In genomic region chr1:62612770-62613169, GRCh38 we compare ENCODE assay signal across 26 cellular contexts. TPM values are rescaled to one million over a fixed set of nuclear protein-coding genes. Genes with fewer than 3 reads are reported as not detected.
DNase-seq lines count a peak whose midpoint lies in the region; ATAC-seq, FAIRE-seq and TF ChIP-seq lines count a peak whose summit lies in the region.
"Had no signal": no experiment of that assay in that cellular context is flagged by ENCODE, and none has a peak within 500 bp of the region (broad histone marks: within the 10 kb centered on the region; RNA-seq: fewer than 3 reads in every experiment).

No MANE protein-coding gene starts in this region.

- no peak for DNase-seq in D721Med (ENCODE audit: insufficient read length, low spot score)
- no peak for DNase-seq in OCI-LY7 (ENCODE audit: low spot score)
- no peak for DNase-seq in naive B cell
- DNase-seq in ovary, result no peak
- no peak for DNase-seq in NCI-H510A treated with DMSO at 0.1 percent for 48 hours (lab: John Stamatoyannopoulos, UW)
- DNase-seq: CD4-positive, CD25-positive, alpha-beta regulatory T cell; COR-L47; DMS 273 treated with DMSO at 0.1 percent for 48 hours; DMS79 treated with DMSO at 0.1 percent for 48 hours; NCI-H1092; NCI-H1436 treated with DMSO at 0.1 percent for 48 hours; NCI-H1930; NCI-H2227 treated with DMSO at 0.1 percent for 48 hours; NCI-H524; NCI-H774; NK-92 treated with Interleukin-12 subunit alpha and Interleukin-12 subunit beta, amount 100 ng/mL, for 24 hours had no signal

- BruUV-seq in OCI-LY7 (replicated peaks; lab: Mats Ljungman, UMichigan), result no TSS peak

- no peaks in the 10 kb centered on the region for H4K20me1 ChIP-seq in OCI-LY7 (ENCODE audit: insufficient read depth, low read length)

- H3K27ac Mint-ChIP-seq in naive B cell, result no peak overlapping the region
- H3K27ac Mint-ChIP-seq: CD4-positive, CD25-positive, alpha-beta regulatory T cell had no signal

- no peaks in the 10 kb centered on the region for H3K79me2 ChIP-seq in OCI-LY7 (ENCODE audit: insufficient read depth, low read depth, low read length)

- H3K4me3 Mint-ChIP-seq in naive B cell, result peak overlapping the region in 6 of 8 donors; percentile 23 to 82 (median 65)
- H3K4me3 Mint-ChIP-seq: CD4-positive, CD25-positive, alpha-beta regulatory T cell had no signal

- no peaks in the 10 kb centered on the region for H3K27me3 Mint-ChIP-seq in naive B cell
- H3K27me3 Mint-ChIP-seq: CD4-positive, CD25-positive, alpha-beta regulatory T cell had no signal

- no peak overlapping the region for H2AFZ ChIP-seq in OCI-LY7 (ENCODE audit: low read length)

- TF ChIP-seq POLR2A in ovary (IDR thresholded peaks at IDR 0.05), result no peak

- H3K4me3 ChIP-seq in OCI-LY7 (ENCODE audit: low read depth, low read length, poor library complexity, severe bottlenecking) (peak overlapping the region; percentile 35), ovary (no peak overlapping the region)
- H3K4me3 ChIP-seq: K562, SJSA1 had no signal

- no peak for TF ChIP-seq EP300 in ovary (IDR thresholded peaks at IDR 0.05)

- no peaks in the 10 kb centered on the region for H3K9me3 ChIP-seq in OCI-LY7 (ENCODE audit: low read length)
- no peaks in the 10 kb centered on the region for H3K9me3 ChIP-seq in ovary
- H3K9me3 ChIP-seq: SJSA1 had no signal

- H3K9me2 ChIP-seq in OCI-LY7 (ENCODE audit: insufficient read depth, low read length), result no peaks in the 10 kb centered on the region

- peak; percentile 76 for FAIRE-seq in D721Med (lab: Jason Lieb, UNC)
- FAIRE-seq: H54, K562 had no signal

- ATAC-seq in GM18517 (IDR thresholded peaks at IDR 0.05; ENCODE audit: unreplicated experiment) (peak; percentile 11), naive B cell (ENCODE audit: low read depth in 2 of 2) (no peak), GM19463 (IDR thresholded peaks at IDR 0.05; ENCODE audit: unreplicated experiment) (no peak)
- ATAC-seq: K562, Right ventricle myocardium inferior had no signal

- TF ChIP-seq CTCF in D721Med (IDR thresholded peaks at IDR 0.05; ENCODE audit: insufficient read depth, missing control alignments) (no peak), OCI-LY7 (conservative IDR thresholded peaks at IDR 0.05; ENCODE audit: low read length) (no peak), ovary (IDR thresholded peaks at IDR 0.05) (no peak)

- CTCF ChIA-PET in OCI-LY7 (lab: Charles Lee; ENCODE audit: unreplicated experiment), result no interaction called here

- H3K36me3 ChIP-seq in OCI-LY7 (ENCODE audit: insufficient read depth, low read length) (no peaks in the 10 kb centered on the region), ovary (no peaks in the 10 kb centered on the region)

- H3K27me3 ChIP-seq in ovary, result no peaks in the 10 kb centered on the region
- H3K27me3 ChIP-seq: SJSA1 had no signal

- peaks cover 0 to 15% of the 10 kb centered on the region in 2 donors for H3K36me3 Mint-ChIP-seq in naive B cell
- H3K36me3 Mint-ChIP-seq: CD4-positive, CD25-positive, alpha-beta regulatory T cell had no signal

- H3K4me1 Mint-ChIP-seq in naive B cell, result peaks cover 13 to 22% (median 18%) of the 10 kb centered on the region in 3 donors
- H3K4me1 Mint-ChIP-seq: CD4-positive, CD25-positive, alpha-beta regulatory T cell had no signal

- H3K27ac ChIP-seq in OCI-LY7 (ENCODE audit: low read depth, low read length, poor library complexity, severe bottlenecking) (peak overlapping the region; percentile 25), ovary (no peak overlapping the region)
- H3K27ac ChIP-seq: SJSA1 had no signal

- intact Hi-C loops in OCI-LY7 (cut with micrococcal nuclease; ENCODE audit: unreplicated experiment) (no loop called here), ovary (cut with DNase I) (no loop called here)

- POLR2A ChIA-PET in OCI-LY7 (lab: Charles Lee), result interaction anchor here (1.1 kb wide), 1 partner anchor 21 kb away, joined by 3 read pairs; no protein-coding TSS in a partner anchor

- H3K9me3 Mint-ChIP-seq in naive B cell, result no peaks in the 10 kb centered on the region
- H3K9me3 Mint-ChIP-seq: CD4-positive, CD25-positive, alpha-beta regulatory T cell had no signal

- H3K4me2 ChIP-seq in OCI-LY7 (ENCODE audit: low read length), result peak overlapping the region; percentile 59

- peaks cover 19% of the 10 kb centered on the region for H3K4me1 ChIP-seq in OCI-LY7 (ENCODE audit: insufficient read depth, low read length, poor library complexity, severe bottlenecking)
- no peaks in the 10 kb centered on the region for H3K4me1 ChIP-seq in ovary (ENCODE audit: insufficient read depth)
- H3K4me1 ChIP-seq: SJSA1 had no signal

- WGBS in ovary, 3 donors, result 85 to 89% (median 86%) methylated on average over 2 of the region's 2 CpGs

RNA-seq across cellular contexts. Expression of gene ANGPTL3, which starts 15.4 kb away (rescaled TPM):
- total RNA-seq in OCI-LY7 (2014; rRNA removed; shearing (Covaris generic)), result not detected in 2 replicates
- total RNA-seq in OCI-LY7 (2022) (not detected in 2 replicates), ovary (under 1 TPM in 2 of 7 donors, not detected in 5; 0.12 to 0.13 TPM)
- polyA plus RNA-seq in naive B cell (ENCODE audit: low read depth in 6 of 6) (not detected), ovary (not detected)
- total RNA-seq: A673; CD4-positive, CD25-positive, alpha-beta regulatory T cell; G401; K562; Right ventricle myocardium inferior; SJSA1; T-helper 1 cell treated with Interleukin-12 subunit alpha and Interleukin-12 subunit beta and Interleukin-4 antibody, amounts not matched to agents 30 ng/mL and 1 ng/mL, for 36 hours had no signal
- polyA plus RNA-seq: BJ; CD4-positive, CD25-positive, alpha-beta regulatory T cell; K562 had no signal
